6 cellular contexts compared by ENCODE assay signal in genomic region chr19:35716735-35716984, GRCh38.
A peak's percentile ranks its signal among the peaks of the same experiment; 100 is the strongest.
DNase-seq lines count a peak whose midpoint lies in the region; ATAC-seq lines count a peak whose summit lies in the region.

No MANE protein-coding gene starts in this region.

- H3K4me3 ChIP-seq in SK-N-MC, result peak overlapping the region; percentile 93
- peak overlapping the region; percentile 85 for H3K4me3 ChIP-seq in iPS-20b (ENCODE audit: low read length)

- peak; percentile 23 for ATAC-seq in GM21723 (IDR thresholded peaks at IDR 0.05; ENCODE audit: unreplicated experiment)
- ATAC-seq in HG02588 (IDR thresholded peaks at IDR 0.05; ENCODE audit: unreplicated experiment), result no peak

- H3K4me1 ChIP-seq in iPS-20b (ENCODE audit: insufficient read depth, low read length), result peaks cover 14% of the 10 kb centered on the region; the same call in 1 of the 2 replicates

- H3K9me3 ChIP-seq in SK-N-MC (ENCODE audit: low read depth, low read length), result no peaks in the 10 kb centered on the region
- H3K9me3 ChIP-seq in iPS-20b (ENCODE audit: insufficient read depth, low read depth, low read length), result no peaks in the 10 kb centered on the region

- peaks cover 12% of the 10 kb centered on the region; the same call in 1 of the 2 replicates for H3K36me3 ChIP-seq in SK-N-MC (ENCODE audit: insufficient read depth, low read length)
- peaks cover 13% of the 10 kb centered on the region for H3K36me3 ChIP-seq in iPS-20b (ENCODE audit: insufficient read depth, low read depth, low read length)

- no peak for DNase-seq in SK-N-MC (ENCODE audit: low read depth, low spot score)
- DNase-seq in midbrain (lab: John Stamatoyannopoulos, UW), result no peak
- DNase-seq in stimulated activated CD4-positive, alpha-beta T cell treated with anti-CD3 and anti-CD28 coated beads, Interleukin-4, amount 100 ng/mL, for 1 hour, result no peak

- peaks cover 9% of the 10 kb centered on the region for H3K27me3 ChIP-seq in iPS-20b (ENCODE audit: insufficient read depth, low read length)

- H3K9ac ChIP-seq in SK-N-MC (ENCODE audit: insufficient read length), result peak overlapping the region; percentile 65
- H3K9ac ChIP-seq in iPS-20b (ENCODE audit: low read depth, low read length), result peak overlapping the region; percentile 94

- H3K27ac ChIP-seq in SK-N-MC, result no peak overlapping the region
- H3K27ac ChIP-seq in iPS-20b (ENCODE audit: low read length), result peak overlapping the region; percentile 79
